ENCODE assay signal across 1 cellular context in genomic region chr12:65532744-65533143, GRCh38.
TF ChIP-seq lines count a peak whose summit lies in the region.

No MANE protein-coding gene starts in this region.

TF ChIP-seq in GM23338, 12 proteins besides CTCF, POLR2A, EP300 and RAD21 (continued from another document):
- no peak for TF ChIP-seq ZNF462 (CRISPR knock-in tag; IDR thresholded peaks at IDR 0.05)
- TF ChIP-seq EZH2 (IDR thresholded peaks at IDR 0.05; ENCODE audit: low read depth, unreplicated experiment), result no peak
- no peak for TF ChIP-seq EZH2phosphoT487 (IDR thresholded peaks at IDR 0.05; ENCODE audit: unreplicated experiment)
